ENCODE assay signal across 8 cellular contexts in genomic region chr17:41666708-41667279, GRCh38. TPM values are rescaled to one million over a fixed set of nuclear protein-coding genes. Genes with fewer than 3 reads are reported as not detected.
DNase-seq lines count a peak whose midpoint lies in the region; ATAC-seq and TF ChIP-seq lines count a peak whose summit lies in the region.

No MANE protein-coding gene starts in this region.

- TF ChIP-seq CTCF in HFF-Myc (IDR thresholded peaks at IDR 0.05; ENCODE audit: low read depth, low read length, missing control alignments): peak; percentile 88
- TF ChIP-seq CTCF in ascending aorta (IDR thresholded peaks at IDR 0.05): peak; percentile 93 to 98 (median 93)

- peak overlapping the region; percentile 82 to 85 for H3K27ac ChIP-seq in ascending aorta

- no peaks in the 10 kb centered on the region for H3K9me3 Mint-ChIP-seq in T-helper 2 cell treated with Interferon-gamma antibody and Interleukin-4, amounts not matched to agents 5 μg/mL and 100 μg/mL, for 36 hours

- ATAC-seq in sciatic nerve (peak; percentile 87), GM18858 (IDR thresholded peaks at IDR 0.05; ENCODE audit: unreplicated experiment) (no peak)

- peak overlapping the region; percentile 17 for H3K4me3 ChIP-seq in HFF-Myc (replicated peaks; ENCODE audit: low read depth, low read length)
- H3K4me3 ChIP-seq in ascending aorta: peak overlapping the region; percentile 52 to 72

- H3K36me3 Mint-ChIP-seq in T-helper 2 cell treated with Interferon-gamma antibody and Interleukin-4, amounts not matched to agents 5 μg/mL and 100 μg/mL, for 36 hours (ENCODE audit: low read depth): peaks cover 3% of the 10 kb centered on the region

- DNase-seq in ELF-1 (ENCODE audit: low read depth, low spot score) (peak; percentile 90), HFF-Myc (ENCODE audit: extremely low read depth, low read depth) (no peak), NCI-H1436 treated with DMSO at 0.1 percent for 48 hours (lab: John Stamatoyannopoulos, UW) (peak; percentile 71), ascending aorta (ENCODE audit: low spot score in 2 of 2) (peak in 1 of 2 donors; percentile 90), hippocampal formation (lab: John Stamatoyannopoulos, UW) (peak; percentile 60 to 77), sciatic nerve (ENCODE audit: low spot score) (peak; percentile 94)
- peak; percentile 87 for DNase-seq in T-helper 2 cell treated with Interferon-gamma antibody and Interleukin-4, amounts not matched to agents 5 μg/mL and 100 μg/mL, for 36 hours (ENCODE audit: low spot score)

- peak overlapping the region; percentile 97 for H3K27ac Mint-ChIP-seq in T-helper 2 cell treated with Interferon-gamma antibody and Interleukin-4, amounts not matched to agents 5 μg/mL and 100 μg/mL, for 36 hours

- H3K4me3 Mint-ChIP-seq in T-helper 2 cell treated with Interferon-gamma antibody and Interleukin-4, amounts not matched to agents 5 μg/mL and 100 μg/mL, for 36 hours: peak overlapping the region; percentile 84

- H3K36me3 ChIP-seq in ascending aorta: no peaks in the 10 kb centered on the region

- intact Hi-C loops in ascending aorta (cut with DNase I) (loop anchor here (1.0 to 10.0 kb wide), 5 partner anchors 18 to 1022 kb away; partner anchors contain the start of gene SMARCE1), sciatic nerve (cut with DNase I) (no loop called here)

- no peaks in the 10 kb centered on the region for H3K9me3 ChIP-seq in ascending aorta

- no peaks in the 10 kb centered on the region for H3K27me3 ChIP-seq in ascending aorta

- H3K27me3 Mint-ChIP-seq in T-helper 2 cell treated with Interferon-gamma antibody and Interleukin-4, amounts not matched to agents 5 μg/mL and 100 μg/mL, for 36 hours (ENCODE audit: low read depth): peaks cover 10% of the 10 kb centered on the region

- H3K4me1 Mint-ChIP-seq in T-helper 2 cell treated with Interferon-gamma antibody and Interleukin-4, amounts not matched to agents 5 μg/mL and 100 μg/mL, for 36 hours (ENCODE audit: low read depth): peaks cover 44% of the 10 kb centered on the region

- H3K4me1 ChIP-seq in ascending aorta: peaks cover 0 to 14% of the 10 kb centered on the region in 2 donors

RNA-seq across cellular contexts. Expression of gene EIF1, which starts 21.9 kb away (rescaled TPM):
- total RNA-seq in ascending aorta (102 TPM), sciatic nerve (891 TPM)

RNA-seq across cellular contexts. Expression of gene KRT17, which starts 42.4 kb away (rescaled TPM):
- 14.8 TPM for total RNA-seq in ascending aorta
- total RNA-seq in sciatic nerve: not detected

RNA-seq across cellular contexts. Expression of gene GAST, which starts 45.3 kb away (rescaled TPM):
- total RNA-seq in ascending aorta: not detected
- not detected for total RNA-seq in sciatic nerve

RNA-seq across cellular contexts. Expression of gene KRT16, which starts 54.2 kb away (rescaled TPM):
- total RNA-seq in ascending aorta: 31.9 TPM
- total RNA-seq in sciatic nerve: 0.85 TPM

Comparison
In these comparisons a context has a peak if more than half of its experiments do, and no peak if none do; other contexts are left out.
1. RNA of gene KRT17, which starts 42.4 kb away (total RNA-seq): 14.8 TPM in ascending aorta (single experiment); not detected in sciatic nerve (single experiment); every median in the first group is over 10 times any median in the second.